34 cellular contexts compared by ENCODE assay signal in the genomic region with DNA sequence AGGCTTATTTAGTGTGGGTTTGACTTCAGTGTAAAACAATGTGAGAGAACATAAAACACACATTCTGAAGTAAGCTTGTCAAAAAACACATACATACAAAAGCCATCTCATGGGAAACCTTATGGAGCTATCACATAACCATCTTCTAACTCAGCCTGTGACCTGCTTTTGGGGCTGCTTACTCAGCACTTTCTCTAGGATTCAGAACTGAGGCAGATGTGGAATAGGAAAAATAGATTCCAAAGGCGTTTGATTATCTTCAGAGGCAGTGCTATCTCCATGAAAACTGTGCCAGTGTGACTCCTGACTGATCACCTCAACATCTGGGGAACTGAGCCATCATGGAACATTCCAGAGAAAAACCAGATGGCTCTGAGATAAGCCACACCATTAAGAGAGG. TPM values are rescaled to one million over a fixed set of nuclear protein-coding genes. Genes with fewer than 3 reads are reported as not detected.
"Had no signal": no experiment of that assay in that cellular context is flagged by ENCODE, and none has a peak within 500 bp of the region (broad histone marks: within the 10 kb centered on the region; RNA-seq: fewer than 3 reads in every experiment).

No MANE protein-coding gene starts in this region.

- H3K9me3 ChIP-seq: left ventricle myocardium inferior, neutrophil, prostate gland, sigmoid colon, spleen, suprapubic skin, thoracic aorta, tibial artery, upper lobe of right lung had no signal

- H3K27me3 ChIP-seq: neural progenitor cell, neutrophil, sigmoid colon, spleen, suprapubic skin, tibial artery, upper lobe of right lung had no signal

- H3K36me3 ChIP-seq: left ventricle myocardium inferior, neural progenitor cell, prostate gland, sigmoid colon, suprapubic skin, thoracic aorta, tibial artery, upper lobe of right lung had no signal

- H3K4me1 ChIP-seq: left ventricle myocardium inferior, prostate gland, spleen, suprapubic skin, tibial artery, upper lobe of right lung had no signal

- FAIRE-seq: islet of Langerhans, kidney, small intestine, urothelium cell line had no signal

- H3K4me3 ChIP-seq: left ventricle myocardium inferior, lung, neural progenitor cell, prostate gland, sigmoid colon, spleen, suprapubic skin, thoracic aorta, tibial artery, upper lobe of right lung had no signal

- H2AFZ ChIP-seq: neural progenitor cell had no signal

- H3K4me2 ChIP-seq: neural progenitor cell had no signal

- DNase-seq: hypothalamus; immature natural killer cell; kidney; left colon; left ventricle myocardium inferior; mesendoderm; naive B cell; natural killer cell; nephron progenitor cell; occipital lobe; posterior cingulate gyrus; retina; right cardiac atrium; sigmoid colon; small intestine; spleen; stimulated activated CD4-positive, alpha-beta T cell treated with anti-CD3 and anti-CD28 coated beads, Interleukin-4, amount 100 ng/mL, for 24 hours; stimulated activated naive CD4-positive, alpha-beta T cell; tibial artery; trophoblast cell; upper lobe of right lung had no signal

- H3K27ac ChIP-seq: left ventricle myocardium inferior, neural progenitor cell, neutrophil, prostate gland, sigmoid colon, spleen, suprapubic skin, thoracic aorta, tibial artery, upper lobe of right lung had no signal

- ATAC-seq: left colon; natural killer cell; right cardiac atrium; stimulated activated effector memory CD8-positive, alpha-beta T cell treated with anti-CD3 and anti-CD28 coated beads, Interleukin-12 subunit alpha, Interleukin-12 subunit beta, amount 100 ng/mL, for 72 hours; upper lobe of right lung had no signal

- H3K9ac ChIP-seq: neural progenitor cell had no signal

RNA-seq across cellular contexts. Expression of gene HAL, which starts 13.5 kb away (rescaled TPM):
- total RNA-seq: left ventricle myocardium inferior had no signal

RNA-seq across cellular contexts. Expression of gene AMDHD1, which starts 39.5 kb away (rescaled TPM):
- total RNA-seq: mesothelial cell of epicardium, osteocyte had no signal

RNA-seq across cellular contexts. Expression of gene CCDC38, which starts 40.2 kb away (rescaled TPM):
- total RNA-seq: left colon, mononuclear cell, osteocyte, sigmoid colon, subcutaneous adipose tissue, thoracic aorta, upper lobe of right lung had no signal
- polyA plus RNA-seq: sigmoid colon had no signal
